Comparison of ENCODE assay signal across 1 cellular context in genomic region chr13:34290661-34291060, GRCh38.
TF ChIP-seq lines count a peak whose summit lies in the region.

No MANE protein-coding gene starts in this region.

TF ChIP-seq in GM23338, 12 proteins besides CTCF, POLR2A, EP300 and RAD21 (continued from another document):
- TF ChIP-seq ZNF462 (CRISPR knock-in tag; IDR thresholded peaks at IDR 0.05), result no peak
- no peak for TF ChIP-seq ZNF114 (CRISPR knock-in tag; IDR thresholded peaks at IDR 0.05)
- TF ChIP-seq EZH2 (IDR thresholded peaks at IDR 0.05; ENCODE audit: low read depth, unreplicated experiment), result no peak
- no peak for TF ChIP-seq CREB1 (CRISPR knock-in tag; IDR thresholded peaks at IDR 0.05; ENCODE audit: low read depth)
- TF ChIP-seq STAT1 (IDR thresholded peaks at IDR 0.05; ENCODE audit: unreplicated experiment), result no peak
- no peak for TF ChIP-seq POLR2AphosphoS5 (IDR thresholded peaks at IDR 0.05; ENCODE audit: low read depth)
- TF ChIP-seq ETS1 (IDR thresholded peaks at IDR 0.05), result no peak
